ENCODE assay signal across 12 cellular contexts in the genomic region with DNA sequence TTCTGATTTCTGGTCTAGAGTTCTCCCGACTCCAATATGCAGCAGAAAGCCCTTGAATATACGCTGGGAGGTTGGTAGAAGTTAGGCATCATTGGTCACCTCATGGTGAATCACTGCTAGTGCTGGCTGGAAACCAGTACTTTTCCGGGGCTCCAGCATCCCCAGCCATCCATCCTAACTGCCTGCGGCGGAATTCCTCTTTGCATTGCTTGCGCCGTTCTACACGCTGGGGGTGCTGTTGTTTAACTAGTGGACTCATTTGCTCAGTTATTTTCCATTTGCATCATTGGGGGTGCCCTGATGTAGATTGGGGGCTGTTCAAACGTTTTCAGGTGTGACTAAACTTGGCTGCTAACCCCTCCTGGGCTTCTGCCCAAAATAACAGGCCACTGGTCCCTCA. TPM values are rescaled to one million over a fixed set of nuclear protein-coding genes. Genes with fewer than 3 reads are reported as not detected.
DNase-seq lines count a peak whose midpoint lies in the region; ATAC-seq and TF ChIP-seq lines count a peak whose summit lies in the region.
"Had no signal": no experiment of that assay in that cellular context is flagged by ENCODE, and none has a peak within 500 bp of the region (broad histone marks: within the 10 kb centered on the region; RNA-seq: fewer than 3 reads in every experiment).

No MANE protein-coding gene starts in this region.

- H3K27ac ChIP-seq in dorsolateral prefrontal cortex (peak overlapping the region in 22 of 59 donors; percentile 10 to 85 (median 58)), testis (no peak overlapping the region)
- H3K27ac ChIP-seq: adrenal gland had no signal

- H3K9me3 Mint-ChIP-seq in neural crest cell = no peaks in the 10 kb centered on the region

- TF ChIP-seq CTCF in dorsolateral prefrontal cortex (IDR thresholded peaks at IDR 0.05 in 54 of 56, conservative IDR thresholded peaks at IDR 0.05 in 2 of 56; ENCODE audit: low read depth in 1 of 56, partially characterized antibody in 56 of 56) = peak in 40 of 56 donors; percentile 9 to 52 (median 32)
- TF ChIP-seq CTCF in neural crest cell (conservative IDR thresholded peaks at IDR 0.05) = peak; percentile 48
- TF ChIP-seq CTCF in testis (IDR thresholded peaks at IDR 0.05) = no peak

- WGBS in testis, 2 donors = 17% methylated on average over 9 of the region's 9 CpGs; no CpG with 5 or more reads in 1 of the 2 donors

- no peak for TF ChIP-seq POLR2A in testis (IDR thresholded peaks at IDR 0.05)

- peaks cover 67% of the 10 kb centered on the region for H3K27me3 Mint-ChIP-seq in neural crest cell (ENCODE audit: low read depth)

- peaks cover 0 to 84% (median 13%) of the 10 kb centered on the region in 45 donors for H3K27me3 ChIP-seq in dorsolateral prefrontal cortex
- H3K27me3 ChIP-seq in testis = no peaks in the 10 kb centered on the region
- H3K27me3 ChIP-seq: adrenal gland had no signal

- H3K36me3 Mint-ChIP-seq in neural crest cell (ENCODE audit: low read depth) = no peaks in the 10 kb centered on the region

- no peaks in the 10 kb centered on the region for H3K4me1 ChIP-seq in testis
- H3K4me1 ChIP-seq: adrenal gland had no signal

- intact Hi-C loops in dorsolateral prefrontal cortex (cut with DNase I) = loop anchor here (2.0 to 10.0 kb wide), 4 partner anchors 242 to 1479 kb away; a partner anchor contains a TSS
- intact Hi-C loops in testis (cut with DNase I; ENCODE audit: low total_unique reads) = no loop called here

- no peaks in the 10 kb centered on the region for H3K9me3 ChIP-seq in testis
- H3K9me3 ChIP-seq: adrenal gland had no signal

- H3K4me3 ChIP-seq in dorsolateral prefrontal cortex (peak overlapping the region in 6 of 59 donors; percentile 7 to 35 (median 27)), testis (no peak overlapping the region)
- H3K4me3 ChIP-seq: adrenal gland had no signal

- no peak overlapping the region for H3K4me3 Mint-ChIP-seq in neural crest cell

- H3K4me1 Mint-ChIP-seq in neural crest cell = peaks cover 8% of the 10 kb centered on the region

- H3K27ac Mint-ChIP-seq in neural crest cell (ENCODE audit: unreplicated experiment) = no peak overlapping the region

- ATAC-seq in GM21381 (IDR thresholded peaks at IDR 0.05; ENCODE audit: unreplicated experiment) = no peak
- ATAC-seq in GM21825 (IDR thresholded peaks at IDR 0.05; ENCODE audit: unreplicated experiment) = no peak
- ATAC-seq: left ventricle myocardium superior had no signal

- no peaks in the 10 kb centered on the region for H3K36me3 ChIP-seq in testis (ENCODE audit: low read depth, missing control alignments)
- H3K36me3 ChIP-seq: adrenal gland had no signal

- DNase-seq in GM04504 (ENCODE audit: low read depth) (peak; percentile 17), NCI-H2171 treated with DMSO at 0.1 percent for 48 hours (lab: John Stamatoyannopoulos, UW) (peak; percentile 4), dorsolateral prefrontal cortex (peak in 6 of 10 donors; percentile 39 to 60 (median 46)), neural crest cell (ENCODE audit: low read depth, low spot score) (peak; percentile 15), NCI-H146 treated with DMSO at 0.1 percent for 48 hours (lab: John Stamatoyannopoulos, UW; ENCODE audit: unreplicated experiment) (no peak), testis (no peak)
- DNase-seq: left ventricle myocardium superior; stimulated activated CD4-positive, alpha-beta T cell treated with anti-CD3 and anti-CD28 coated beads, Interleukin-1b, Interleukin-23, amount 100 ng/mL, for 48 hours; SW 1271 had no signal

RNA-seq across cellular contexts. Expression of a gene that starts 23.3 kb away (rescaled TPM):
- total RNA-seq in dorsolateral prefrontal cortex (not detected), neural crest cell (3.7 and 4.4 TPM in 2 replicates), testis (under 1 TPM in 1 of 2 donors, not detected in 1; 0.24 TPM)
- polyA plus RNA-seq in testis (ENCODE audit: insufficient read depth, low read depth, low replicate concordance) = not detected
- total RNA-seq: adrenal gland, left ventricle myocardium superior had no signal

Comparison
In these comparisons a context has a peak if more than half of its experiments do, and no peak if none do; other contexts are left out.
1. DNase-seq: peak in GM04504 (single experiment), NCI-H2171 treated with DMSO at 0.1 percent for 48 hours (single experiment), dorsolateral prefrontal cortex (6 of 10) and neural crest cell (single experiment); none in NCI-H146 treated with DMSO at 0.1 percent for 48 hours (single experiment) and testis (single experiment).
2. CTCF ChIP-seq: peak in dorsolateral prefrontal cortex (40 of 56) and neural crest cell (single experiment); none in testis (0 of 3).